ENCODE assay signal across 1 cellular context in genomic region chr9:126474201-126474765, GRCh38.
TF ChIP-seq lines count a peak whose summit lies in the region.

No MANE protein-coding gene starts in this region.

TF ChIP-seq in SK-N-SH treated with all-trans-retinoic acid at 6 μM for 48 hours, 23 proteins besides CTCF, POLR2A, EP300 and RAD21 (continued from another document):
- no peak for TF ChIP-seq PATZ1 (CRISPR knock-in tag; IDR thresholded peaks at IDR 0.05; ENCODE audit: borderline replicate concordance)
